In the genomic region with DNA sequence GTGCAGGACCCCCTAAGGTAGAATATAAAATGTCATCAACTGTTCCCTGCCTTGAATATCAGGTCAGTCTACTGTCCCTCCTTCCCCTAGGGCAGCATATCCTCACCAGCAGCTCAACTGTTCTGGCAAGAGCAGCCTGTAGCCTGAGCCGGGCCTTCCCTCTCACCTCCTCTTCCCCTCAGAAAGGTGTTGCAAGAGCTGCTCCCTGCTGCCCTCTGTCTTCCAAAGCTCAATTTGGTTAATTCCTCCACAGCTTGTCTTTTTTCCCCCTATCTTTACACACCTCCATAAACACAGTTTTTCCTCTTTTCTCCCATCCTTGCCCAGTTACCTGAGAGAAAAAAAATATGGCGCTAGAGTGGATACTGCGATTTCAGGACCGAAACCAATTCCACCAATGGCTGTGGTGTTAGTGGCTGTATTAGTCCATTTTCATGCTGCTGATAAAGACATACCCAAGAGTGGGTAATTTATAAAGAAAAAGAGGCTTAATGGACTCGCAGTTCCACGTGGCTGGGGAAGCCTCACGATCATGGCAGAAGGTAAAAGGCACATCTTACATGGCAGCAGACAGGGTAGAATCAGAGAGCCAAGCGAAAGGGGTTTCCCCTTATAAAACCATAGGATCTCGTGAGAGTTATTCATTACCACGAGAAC, we compare ENCODE assay signal across 8 cellular contexts.
DNase-seq lines count a peak whose midpoint lies in the region; ATAC-seq lines count a peak whose summit lies in the region.

No MANE protein-coding gene starts in this region.

- H3K27me3 ChIP-seq in right cardiac atrium (ENCODE audit: control insufficient read depth, insufficient read depth): no peaks in the 10 kb centered on the region

- H3K9me3 ChIP-seq in right cardiac atrium (ENCODE audit: control insufficient read depth, low read length): no peaks in the 10 kb centered on the region

- ATAC-seq in GM19351 (IDR thresholded peaks at IDR 0.05; ENCODE audit: unreplicated experiment) (peak; percentile 92), HG03196 (IDR thresholded peaks at IDR 0.05; ENCODE audit: unreplicated experiment) (peak; percentile 82), right cardiac atrium (peak; percentile 39 to 44), HG03457 (IDR thresholded peaks at IDR 0.05; ENCODE audit: unreplicated experiment) (no peak)

- H3K27ac ChIP-seq in right cardiac atrium (ENCODE audit: low read length): no peak overlapping the region

- 79% methylated on average over 10 of the region's 10 CpGs for WGBS in right cardiac atrium

- H3K4me3 ChIP-seq in right cardiac atrium (ENCODE audit: low read length): no peak overlapping the region

- peak; percentile 53 for DNase-seq in DMS53 treated with DMSO at 0.1 percent for 48 hours (lab: John Stamatoyannopoulos, UW; ENCODE audit: unreplicated experiment)
- peak; percentile 82 for DNase-seq in NCI-H82 (lab: John Stamatoyannopoulos, UW)
- DNase-seq in activated naive CD4-positive, alpha-beta T cell treated with Interleukin-2 at 50 U/mL for 16 hours: peak; percentile 15
- DNase-seq in right cardiac atrium: peak in 2 of 3 donors; percentile 52 to 65
- DNase-seq in stimulated activated CD4-positive, alpha-beta T cell treated with anti-CD3 and anti-CD28 coated beads, Interleukin-1b, Interleukin-23, amount 100 ng/mL, for 48 hours: peak; percentile 40

- peaks cover 1% of the 10 kb centered on the region for H3K4me1 ChIP-seq in right cardiac atrium (ENCODE audit: control insufficient read depth, insufficient read depth, low read length)

- intact Hi-C loops in right cardiac atrium (cut with DNase I): no loop called here

Comparison
In these comparisons a context has a peak if more than half of its experiments do, and no peak if none do; other contexts are left out.
1. DNase-seq: peak in every context shown above with its lines; median percentile 82 in NCI-H82; 58 in right cardiac atrium; 53 in DMS53 treated with DMSO at 0.1 percent for 48 hours; 40 in stimulated activated CD4-positive, alpha-beta T cell treated with anti-CD3 and anti-CD28 coated beads, Interleukin-1b, Interleukin-23, amount 100 ng/mL, for 48 hours; 15 in activated naive CD4-positive, alpha-beta T cell treated with Interleukin-2 at 50 U/mL for 16 hours.